ENCODE assay signal across 9 cellular contexts in the genomic region with DNA sequence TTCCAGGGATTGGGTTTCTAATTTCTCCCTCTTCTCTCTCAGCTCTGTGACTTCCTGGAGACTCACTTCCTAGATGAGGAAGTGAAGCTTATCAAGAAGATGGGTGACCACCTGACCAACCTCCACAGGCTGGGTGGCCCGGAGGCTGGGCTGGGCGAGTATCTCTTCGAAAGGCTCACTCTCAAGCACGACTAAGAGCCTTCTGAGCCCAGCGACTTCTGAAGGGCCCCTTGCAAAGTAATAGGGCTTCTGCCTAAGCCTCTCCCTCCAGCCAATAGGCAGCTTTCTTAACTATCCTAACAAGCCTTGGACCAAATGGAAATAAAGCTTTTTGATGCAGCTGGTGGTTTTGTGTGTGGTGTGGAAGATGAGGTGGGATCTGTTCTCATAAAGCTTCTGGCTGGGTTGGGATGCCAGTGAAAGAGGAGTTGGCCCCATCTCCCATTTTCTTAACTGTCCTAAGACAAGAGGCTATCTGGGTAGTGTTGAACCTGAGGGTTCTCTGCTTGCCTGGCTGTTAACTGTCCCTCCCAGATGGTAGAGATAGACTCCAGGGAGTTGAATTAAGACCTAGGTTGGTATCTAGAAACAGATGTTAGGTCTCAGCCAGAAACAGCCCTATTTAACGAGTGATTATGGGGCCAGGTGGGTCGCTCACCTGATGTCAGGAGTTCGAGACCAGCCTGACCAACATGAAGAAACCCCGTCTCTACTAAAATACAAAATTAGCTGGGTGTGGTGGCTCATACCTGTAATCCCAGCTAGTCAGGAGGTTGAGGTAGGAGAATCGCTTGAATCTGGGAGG. TPM values are rescaled to one million over a fixed set of nuclear protein-coding genes. Genes with fewer than 3 reads are reported as not detected.
DNase-seq lines count a peak whose midpoint lies in the region; ATAC-seq and TF ChIP-seq lines count a peak whose summit lies in the region.
"Had no signal": no experiment of that assay in that cellular context is flagged by ENCODE, and none has a peak within 500 bp of the region (broad histone marks: within the 10 kb centered on the region; RNA-seq: fewer than 3 reads in every experiment).

No MANE protein-coding gene starts in this region.

- H3K4me3 ChIP-seq in left ventricle myocardium inferior, result peak overlapping the region; percentile 88
- peak overlapping the region; percentile 70; the same call in 1 of the 2 replicates for H3K4me3 ChIP-seq in iPS-18c (ENCODE audit: insufficient read depth, low read depth, low read length)
- H3K4me3 ChIP-seq in stomach smooth muscle (ENCODE audit: low read length in 2 of 2), result peak overlapping the region; percentile 95 to 97

- H3K27me3 ChIP-seq in left ventricle myocardium inferior (ENCODE audit: low read depth) (no peaks in the 10 kb centered on the region), stomach smooth muscle (ENCODE audit: control insufficient read depth in 1 of 2, insufficient read depth in 2 of 2, low read length in 2 of 2) (no peaks in the 10 kb centered on the region)
- H3K27me3 ChIP-seq: foreskin keratinocyte had no signal

- peaks cover 67% of the 10 kb centered on the region for H3K4me1 Mint-ChIP-seq in activated CD8-positive, alpha-beta T cell treated with anti-CD3 and anti-CD28 coated beads, Interleukin-2, amount 10 ng/mL, durations not matched to agents 7 days and 5 days (ENCODE audit: low read depth)

- POLR2A ChIA-PET in activated CD8-positive, alpha-beta T cell treated with anti-CD3 and anti-CD28 coated beads, Interleukin-2, amount 10 ng/mL, durations not matched to agents 7 days and 5 days (lab: Charles Lee), result interaction anchor here (0.5 to 5.4 kb wide), 6 partner anchors 11 to 561 kb away, joined by 3 to 54 read pairs (median 4); partner anchors contain the start of genes NUCB1, PPP1R15A and RCN3

- H3K9me3 ChIP-seq in left ventricle myocardium inferior (replicated peaks) (no peaks in the 10 kb centered on the region), iPS-18c (ENCODE audit: control insufficient read depth, insufficient read depth, low read length) (peaks cover 2% of the 10 kb centered on the region), stomach smooth muscle (ENCODE audit: control insufficient read depth in 2 of 2, low read length in 2 of 2) (no peaks in the 10 kb centered on the region)

- peaks cover 53% of the 10 kb centered on the region for H3K36me3 Mint-ChIP-seq in activated CD8-positive, alpha-beta T cell treated with anti-CD3 and anti-CD28 coated beads, Interleukin-2, amount 10 ng/mL, durations not matched to agents 7 days and 5 days (ENCODE audit: low read depth)

- TF ChIP-seq CTCF in left ventricle myocardium inferior (IDR thresholded peaks at IDR 0.05; ENCODE audit: borderline replicate concordance), result no peak

- DNase-seq in left ventricle myocardium inferior, result no peak
- DNase-seq in left cardiac atrium, result no peak
- DNase-seq in activated CD8-positive, alpha-beta T cell treated with anti-CD3 and anti-CD28 coated beads, Interleukin-2, amount 10 ng/mL, durations not matched to agents 7 days and 5 days, result peak; percentile 35
- DNase-seq in HuH-7 (ENCODE audit: low spot score), result no peak
- DNase-seq in cerebellum (ENCODE audit: low spot score), result no peak

- no peaks in the 10 kb centered on the region for H3K9me3 Mint-ChIP-seq in activated CD8-positive, alpha-beta T cell treated with anti-CD3 and anti-CD28 coated beads, Interleukin-2, amount 10 ng/mL, durations not matched to agents 7 days and 5 days (ENCODE audit: insufficient read depth)

- CTCF ChIA-PET in activated CD8-positive, alpha-beta T cell treated with anti-CD3 and anti-CD28 coated beads, Interleukin-2, amount 10 ng/mL, durations not matched to agents 7 days and 5 days (lab: Charles Lee), result interaction anchor here (1.3 to 3.8 kb wide), 4 partner anchors 26 to 171 kb away, joined by 4 to 23 read pairs (median 6); partner anchors contain the start of genes DHDH, GYS1 and RUVBL2

- intact Hi-C loops in left ventricle myocardium inferior (cut with micrococcal nuclease), result no loop called here
- intact Hi-C loops in left cardiac atrium (cut with DNase I), result loop anchor here (5.0 to 10.0 kb wide), 2 partner anchors 89 to 92 kb away; partner anchors contain the start of gene PPP1R15A (in 1 of the 2)

- no peaks in the 10 kb centered on the region for H3K27me3 Mint-ChIP-seq in activated CD8-positive, alpha-beta T cell treated with anti-CD3 and anti-CD28 coated beads, Interleukin-2, amount 10 ng/mL, durations not matched to agents 7 days and 5 days (ENCODE audit: low read depth)

- peaks cover 48% of the 10 kb centered on the region for H3K36me3 ChIP-seq in left ventricle myocardium inferior
- peaks cover 15 to 27% of the 10 kb centered on the region in 2 donors for H3K36me3 ChIP-seq in stomach smooth muscle (ENCODE audit: control insufficient read depth in 2 of 2, insufficient read depth in 2 of 2, low read length in 2 of 2)

- peaks cover 88% of the 10 kb centered on the region for H3K4me1 ChIP-seq in left ventricle myocardium inferior
- H3K4me1 ChIP-seq in stomach smooth muscle (ENCODE audit: control insufficient read depth, insufficient read depth, low read length), result peaks cover 42% of the 10 kb centered on the region

- ATAC-seq in left cardiac atrium, result no peak
- ATAC-seq in activated CD8-positive, alpha-beta T cell treated with anti-CD3 and anti-CD28 coated beads, Interleukin-2, amount 10 ng/mL, durations not matched to agents 7 days and 5 days, result no peak
- no peak for ATAC-seq in GM18867 (IDR thresholded peaks at IDR 0.05; ENCODE audit: unreplicated experiment)

- H3K9ac ChIP-seq in stomach smooth muscle (ENCODE audit: low read length in 2 of 2), result peak overlapping the region; percentile 93 to 94

- H3K27ac ChIP-seq in left ventricle myocardium inferior (replicated peaks), result peak overlapping the region; percentile 94
- H3K27ac ChIP-seq in stomach smooth muscle (ENCODE audit: low read length), result peak overlapping the region; percentile 86

- peak overlapping the region; percentile 96 for H3K27ac Mint-ChIP-seq in activated CD8-positive, alpha-beta T cell treated with anti-CD3 and anti-CD28 coated beads, Interleukin-2, amount 10 ng/mL, durations not matched to agents 7 days and 5 days

- H3K4me3 Mint-ChIP-seq in activated CD8-positive, alpha-beta T cell treated with anti-CD3 and anti-CD28 coated beads, Interleukin-2, amount 10 ng/mL, durations not matched to agents 7 days and 5 days, result peak overlapping the region; percentile 96

RNA-seq across cellular contexts. Expression of gene FTL, which starts 1.6 kb away (rescaled TPM):
- total RNA-seq in left ventricle myocardium inferior (834 TPM), left cardiac atrium (1,000 to 10,000 TPM; 1,813 to 2,086 TPM), cerebellum (397 TPM)
- 1,000 to 10,000 TPM in 1 of 2 experiments, 100 to 1,000 TPM in 1; 971 to 1,027 TPM for total RNA-seq in activated CD8-positive, alpha-beta T cell treated with anti-CD3 and anti-CD28 coated beads, Interleukin-2, amount 10 ng/mL, durations not matched to agents 7 days and 5 days

RNA-seq across cellular contexts. Expression of gene BAX, which starts 12.1 kb away (rescaled TPM):
- total RNA-seq in left ventricle myocardium inferior (25.5 TPM), left cardiac atrium (10 to 100 TPM; 28.8 to 36.1 TPM), cerebellum (8.0 TPM)
- 100 to 1,000 TPM; 336 to 350 TPM for total RNA-seq in activated CD8-positive, alpha-beta T cell treated with anti-CD3 and anti-CD28 coated beads, Interleukin-2, amount 10 ng/mL, durations not matched to agents 7 days and 5 days

RNA-seq across cellular contexts. Expression of gene GYS1, which starts 26.4 kb away (rescaled TPM):
- total RNA-seq in left ventricle myocardium inferior (138 TPM), left cardiac atrium (10 to 100 TPM; 66.4 to 95.7 TPM), cerebellum (19.0 TPM)
- total RNA-seq in activated CD8-positive, alpha-beta T cell treated with anti-CD3 and anti-CD28 coated beads, Interleukin-2, amount 10 ng/mL, durations not matched to agents 7 days and 5 days, result 10 to 100 TPM; 54.7 to 57.9 TPM

RNA-seq across cellular contexts. Expression of gene RUVBL2, which starts 26.9 kb away (rescaled TPM):
- total RNA-seq in left ventricle myocardium inferior (44.4 TPM), left cardiac atrium (10 to 100 TPM; 39.3 to 50.0 TPM), cerebellum (59.0 TPM)
- 100 to 1,000 TPM; 105 to 106 TPM for total RNA-seq in activated CD8-positive, alpha-beta T cell treated with anti-CD3 and anti-CD28 coated beads, Interleukin-2, amount 10 ng/mL, durations not matched to agents 7 days and 5 days

RNA-seq across cellular contexts. Expression of gene DHDH, which starts 33.2 kb away (rescaled TPM):
- total RNA-seq in left ventricle myocardium inferior, result not detected
- not detected for total RNA-seq in left cardiac atrium
- total RNA-seq in activated CD8-positive, alpha-beta T cell treated with anti-CD3 and anti-CD28 coated beads, Interleukin-2, amount 10 ng/mL, durations not matched to agents 7 days and 5 days, result 1 to 10 TPM; 1.6 to 1.9 TPM
- not detected for total RNA-seq in cerebellum

Comparison
In these comparisons a context has a peak if more than half of its experiments do, and no peak if none do; other contexts are left out.
1. RNA of gene BAX, which starts 12.1 kb away (total RNA-seq): 336 to 350 TPM in activated CD8-positive, alpha-beta T cell treated with anti-CD3 and anti-CD28 coated beads, Interleukin-2, amount 10 ng/mL, durations not matched to agents 7 days and 5 days; 28.8 to 36.1 TPM in left cardiac atrium, 25.5 TPM in left ventricle myocardium inferior (single experiment) and 8.0 TPM in cerebellum (single experiment); every median in the first group is over 4 times any median in the second.
2. Peak in every context shown above with its lines, with median percentiles within 50 percentile points of each other: H3K4me3 ChIP-seq.